ENCODE assay signal across 9 cellular contexts in genomic region chr7:144842377-144842851, GRCh38. TPM values are rescaled to one million over a fixed set of nuclear protein-coding genes. Genes with fewer than 3 reads are reported as not detected.
DNase-seq lines count a peak whose midpoint lies in the region; ATAC-seq and TF ChIP-seq lines count a peak whose summit lies in the region.
"Had no signal": no experiment of that assay in that cellular context is flagged by ENCODE, and none has a peak within 500 bp of the region (broad histone marks: within the 10 kb centered on the region; RNA-seq: fewer than 3 reads in every experiment).

No MANE protein-coding gene starts in this region.

- H3K27me3 Mint-ChIP-seq in activated CD8-positive, alpha-beta memory T cell treated with anti-CD3 and anti-CD28 coated beads, Interleukin-2, amount 10 ng/mL, durations not matched to agents 7 days and 5 days, result no peaks in the 10 kb centered on the region

- no peaks in the 10 kb centered on the region for H3K27me3 ChIP-seq in foreskin keratinocyte
- H3K27me3 ChIP-seq in gastrocnemius medialis, result no peaks in the 10 kb centered on the region

- in situ Hi-C loops in gastrocnemius medialis (cut with MboI; ENCODE audit: low sequenced_read_pairs in 4 of 4), result no loop called here

- peak; percentile 54 for DNase-seq in activated CD8-positive, alpha-beta memory T cell treated with anti-CD3 and anti-CD28 coated beads, Interleukin-2, amount 10 ng/mL, durations not matched to agents 7 days and 5 days
- no peak for DNase-seq in activated CD8-positive, alpha-beta memory T cell treated with anti-CD3 and anti-CD28 coated beads, Interleukin-2, amount 50 U/mL, for 4 hours
- peak; percentile 22 for DNase-seq in RWPE1 (ENCODE audit: low spot score)
- peak; percentile 68 to 86 for DNase-seq in foreskin keratinocyte
- DNase-seq in gastrocnemius medialis, result peak in 1 of 2 donors; percentile 23
- DNase-seq in HK-2 (ENCODE audit: unreplicated experiment), result no peak
- DNase-seq in SHP77 treated with DMSO at 0.1 percent for 48 hours (lab: John Stamatoyannopoulos, UW), result no peak

- CTCF ChIA-PET in activated CD8-positive, alpha-beta memory T cell treated with anti-CD3 and anti-CD28 coated beads, Interleukin-2, amount 10 ng/mL, durations not matched to agents 7 days and 5 days (lab: Charles Lee), result no interaction called here
- CTCF ChIA-PET in RWPE1 (lab: Yijun Ruan, JAX), result no interaction called here

- peaks cover 14% of the 10 kb centered on the region for H3K4me1 Mint-ChIP-seq in activated CD8-positive, alpha-beta memory T cell treated with anti-CD3 and anti-CD28 coated beads, Interleukin-2, amount 10 ng/mL, durations not matched to agents 7 days and 5 days

- H3K36me3 ChIP-seq in gastrocnemius medialis, result no peaks in the 10 kb centered on the region

- intact Hi-C loops in gastrocnemius medialis (cut with DNase I; ENCODE audit: low total_unique reads), result no loop called here

- POLR2A ChIA-PET in RWPE1 (lab: Yijun Ruan, JAX; ENCODE audit: low non-redundant PET), result no interaction called here

- peak overlapping the region; percentile 84 for H3K27ac Mint-ChIP-seq in activated CD8-positive, alpha-beta memory T cell treated with anti-CD3 and anti-CD28 coated beads, Interleukin-2, amount 10 ng/mL, durations not matched to agents 7 days and 5 days

- no peak overlapping the region for H3K4me3 ChIP-seq in gastrocnemius medialis

- peak overlapping the region; percentile 43; the same call in 1 of the 2 replicates for H3K27ac ChIP-seq in RWPE1
- H3K27ac ChIP-seq in foreskin keratinocyte, result no peak overlapping the region
- H3K27ac ChIP-seq in gastrocnemius medialis, result peak overlapping the region in 2 of 4 donors; percentile 15 to 44
- H3K27ac ChIP-seq: VCaP had no signal

- H3K4me3 Mint-ChIP-seq in activated CD8-positive, alpha-beta memory T cell treated with anti-CD3 and anti-CD28 coated beads, Interleukin-2, amount 10 ng/mL, durations not matched to agents 7 days and 5 days, result peak overlapping the region; percentile 27

- TF ChIP-seq CTCF in RWPE1 (conservative IDR thresholded peaks at IDR 0.05; ENCODE audit: low read depth), result no peak
- TF ChIP-seq CTCF in foreskin keratinocyte (conservative IDR thresholded peaks at IDR 0.05), result no peak
- TF ChIP-seq CTCF in gastrocnemius medialis (IDR thresholded peaks at IDR 0.05 in 4 of 5, conservative IDR thresholded peaks at IDR 0.05 in 1 of 5), result no peak

- no peak for TF ChIP-seq POLR2A in gastrocnemius medialis (IDR thresholded peaks at IDR 0.05)

- H3K9me3 Mint-ChIP-seq in activated CD8-positive, alpha-beta memory T cell treated with anti-CD3 and anti-CD28 coated beads, Interleukin-2, amount 10 ng/mL, durations not matched to agents 7 days and 5 days (ENCODE audit: low read depth), result peaks cover 2% of the 10 kb centered on the region

- no peaks in the 10 kb centered on the region for H3K9me3 ChIP-seq in gastrocnemius medialis

- H3K4me1 ChIP-seq in foreskin keratinocyte (no peaks in the 10 kb centered on the region), gastrocnemius medialis (no peaks in the 10 kb centered on the region)

- ATAC-seq in activated CD8-positive, alpha-beta memory T cell treated with anti-CD3 and anti-CD28 coated beads, Interleukin-2, amount 10 ng/mL, durations not matched to agents 7 days and 5 days, result peak; percentile 49
- peak; percentile 87 for ATAC-seq in HG03025 (IDR thresholded peaks at IDR 0.05; ENCODE audit: low FRiP score, unreplicated experiment)
- ATAC-seq in foreskin keratinocyte, result peak; percentile 77
- ATAC-seq in gastrocnemius medialis, result peak; percentile 60 to 65

- peaks cover 14% of the 10 kb centered on the region for H3K36me3 Mint-ChIP-seq in activated CD8-positive, alpha-beta memory T cell treated with anti-CD3 and anti-CD28 coated beads, Interleukin-2, amount 10 ng/mL, durations not matched to agents 7 days and 5 days

RNA-seq across cellular contexts. Expression of gene TPK1, which starts 6.6 kb away (rescaled TPM):
- total RNA-seq in activated CD8-positive, alpha-beta memory T cell treated with anti-CD3 and anti-CD28 coated beads, Interleukin-2, amount 10 ng/mL, durations not matched to agents 7 days and 5 days, result 10 to 100 TPM; 13.1 to 15.0 TPM
- total RNA-seq in foreskin keratinocyte (1.1 and 1.3 TPM in 2 replicates), gastrocnemius medialis (1 to 10 TPM; 2.0 to 6.9 (median 2.7) TPM)
- polyA plus RNA-seq in foreskin keratinocyte, result 0.73 and 1.4 TPM in 2 replicates

Comparison
In these comparisons a context has a peak if more than half of its experiments do, and no peak if none do; other contexts are left out.
1. DNase-seq: peak in activated CD8-positive, alpha-beta memory T cell treated with anti-CD3 and anti-CD28 coated beads, Interleukin-2, amount 10 ng/mL, durations not matched to agents 7 days and 5 days (single experiment), RWPE1 (single experiment) and foreskin keratinocyte (2 of 2); none in activated CD8-positive, alpha-beta memory T cell treated with anti-CD3 and anti-CD28 coated beads, Interleukin-2, amount 50 U/mL, for 4 hours (single experiment), HK-2 (single experiment) and SHP77 treated with DMSO at 0.1 percent for 48 hours (single experiment).
2. Peak in every context shown above with its lines, with median percentiles within 50 percentile points of each other: ATAC-seq.